Comparison of ENCODE assay signal across 1 cellular context in the genomic region with DNA sequence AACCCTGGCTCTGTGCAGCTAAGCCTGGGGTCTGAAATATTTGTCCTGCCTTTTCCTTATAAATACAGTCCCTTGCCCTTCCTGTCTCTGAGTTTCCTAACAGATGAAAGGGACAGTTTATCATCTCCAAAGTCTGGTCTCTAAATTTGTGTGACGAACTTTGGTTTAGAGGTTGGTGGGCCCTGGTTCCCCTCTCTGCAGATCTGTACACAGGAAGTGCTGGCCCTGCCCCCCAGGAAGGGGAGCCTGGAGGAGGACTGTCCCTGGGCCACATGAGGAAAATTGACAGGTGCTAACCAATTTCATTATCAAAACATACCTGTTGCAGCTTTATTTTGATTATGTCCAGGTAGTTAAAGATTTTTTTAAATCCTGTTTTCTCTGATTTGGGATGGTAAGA.
TF ChIP-seq lines count a peak whose summit lies in the region.

No MANE protein-coding gene starts in this region.

TF ChIP-seq in HCT116, 20 proteins besides CTCF, POLR2A, EP300 and RAD21:
- TF ChIP-seq REST (IDR thresholded peaks at IDR 0.05; ENCODE audit: low read depth) (no peak), EGR1 (IDR thresholded peaks at IDR 0.05; ENCODE audit: low read depth) (no peak), ELF1 (IDR thresholded peaks at IDR 0.05; ENCODE audit: borderline replicate concordance, low read depth) (no peak), EZH2 (IDR thresholded peaks at IDR 0.05) (no peak), ATF3 (IDR thresholded peaks at IDR 0.05) (no peak), EZH2phosphoT487 (IDR thresholded peaks at IDR 0.05; ENCODE audit: borderline replicate concordance) (no peak), FOSL1 (IDR thresholded peaks at IDR 0.05; ENCODE audit: low read depth) (no peak), SP1 (IDR thresholded peaks at IDR 0.05; ENCODE audit: low read depth) (no peak), TCF7L2 (IDR thresholded peaks at IDR 0.05; ENCODE audit: borderline replicate concordance, extremely low read depth, insufficient read depth, insufficient read length) (no peak), SIN3A (IDR thresholded peaks at IDR 0.05; ENCODE audit: low read depth) (no peak), POLR2AphosphoS5 (IDR thresholded peaks at IDR 0.05; ENCODE audit: low read depth, low read length) (no peak), YY1 (IDR thresholded peaks at IDR 0.05; ENCODE audit: extremely low read depth, insufficient replicate concordance, low read depth, low read length) (no peak), JUND (IDR thresholded peaks at IDR 0.05) (no peak), SRF (IDR thresholded peaks at IDR 0.05; ENCODE audit: low read depth) (no peak), CBX3 (IDR thresholded peaks at IDR 0.05; ENCODE audit: low read depth) (no peak), ZFX (IDR thresholded peaks at IDR 0.05) (no peak), CEBPB (IDR thresholded peaks at IDR 0.05; ENCODE audit: low read depth) (no peak), ZNF274 (IDR thresholded peaks at IDR 0.05; ENCODE audit: low read depth, low read length) (no peak)
- TF ChIP-seq, protein P1, sequence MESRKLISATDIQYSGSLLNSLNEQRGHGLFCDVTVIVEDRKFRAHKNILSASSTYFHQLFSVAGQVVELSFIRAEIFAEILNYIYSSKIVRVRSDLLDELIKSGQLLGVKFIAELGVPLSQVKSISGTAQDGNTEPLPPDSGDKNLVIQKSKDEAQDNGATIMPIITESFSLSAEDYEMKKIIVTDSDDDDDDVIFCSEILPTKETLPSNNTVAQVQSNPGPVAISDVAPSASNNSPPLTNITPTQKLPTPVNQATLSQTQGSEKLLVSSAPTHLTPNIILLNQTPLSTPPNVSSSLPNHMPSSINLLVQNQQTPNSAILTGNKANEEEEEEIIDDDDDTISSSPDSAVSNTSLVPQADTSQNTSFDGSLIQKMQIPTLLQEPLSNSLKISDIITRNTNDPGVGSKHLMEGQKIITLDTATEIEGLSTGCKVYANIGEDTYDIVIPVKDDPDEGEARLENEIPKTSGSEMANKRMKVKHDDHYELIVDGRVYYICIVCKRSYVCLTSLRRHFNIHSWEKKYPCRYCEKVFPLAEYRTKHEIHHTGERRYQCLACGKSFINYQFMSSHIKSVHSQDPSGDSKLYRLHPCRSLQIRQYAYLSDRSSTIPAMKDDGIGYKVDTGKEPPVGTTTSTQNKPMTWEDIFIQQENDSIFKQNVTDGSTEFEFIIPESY (IDR thresholded peaks at IDR 0.05; ENCODE audit: extremely low read depth, insufficient replicate concordance, low read length): no peak
- TF ChIP-seq, protein P2, sequence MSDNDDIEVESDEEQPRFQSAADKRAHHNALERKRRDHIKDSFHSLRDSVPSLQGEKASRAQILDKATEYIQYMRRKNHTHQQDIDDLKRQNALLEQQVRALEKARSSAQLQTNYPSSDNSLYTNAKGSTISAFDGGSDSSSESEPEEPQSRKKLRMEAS (IDR thresholded peaks at IDR 0.05): no peak
